15 cellular contexts compared by ENCODE assay signal in the genomic region with DNA sequence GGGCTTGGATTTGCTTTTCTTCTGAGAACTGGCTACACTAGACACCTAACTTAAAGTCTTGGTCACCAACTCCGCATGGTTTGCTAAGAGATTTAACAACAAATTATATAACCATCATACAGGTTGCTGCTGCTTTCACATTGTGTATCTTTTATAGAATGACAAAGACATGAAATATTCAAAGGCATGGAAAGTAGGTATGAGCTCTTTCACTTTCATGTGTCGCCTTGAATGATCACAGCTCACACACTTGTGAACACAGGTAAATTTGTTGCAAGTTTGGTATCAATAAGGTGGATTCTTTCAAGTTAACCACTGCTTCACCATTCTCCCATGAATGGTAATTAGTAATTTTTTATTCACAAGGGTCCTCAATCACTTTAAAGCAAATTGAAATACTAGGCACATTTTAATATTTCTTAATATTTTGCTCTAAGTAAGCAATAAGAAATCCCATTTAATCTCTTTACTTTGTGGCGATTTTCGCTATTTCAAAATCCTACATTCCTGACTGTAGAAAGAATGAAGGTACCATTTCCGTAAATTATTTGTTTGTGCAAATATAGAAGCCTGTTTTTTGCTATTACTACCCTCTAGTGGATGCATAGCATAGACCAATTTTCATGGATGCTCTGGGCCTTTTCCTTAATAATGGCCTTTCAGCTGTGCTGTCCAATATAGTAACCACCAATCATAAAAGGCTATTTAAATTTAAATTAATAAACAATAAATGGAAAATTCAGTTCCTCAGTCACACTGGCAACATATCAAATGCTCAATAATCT. TPM values are rescaled to one million over a fixed set of nuclear protein-coding genes. Genes with fewer than 3 reads are reported as not detected.
A peak's percentile ranks its signal among the peaks of the same experiment; 100 is the strongest.
DNase-seq lines count a peak whose midpoint lies in the region; ATAC-seq and TF ChIP-seq lines count a peak whose summit lies in the region.
"Had no signal": no experiment of that assay in that cellular context is flagged by ENCODE, and none has a peak within 500 bp of the region (broad histone marks: within the 10 kb centered on the region; RNA-seq: fewer than 3 reads in every experiment).

No MANE protein-coding gene starts in this region.

- DNase-seq in HT-29 (ENCODE audit: low spot score), result peak; percentile 25
- DNase-seq in brain microvascular endothelial cell, result no peak
- DNase-seq in NCI-H510A treated with DMSO at 0.1 percent for 48 hours (lab: John Stamatoyannopoulos, UW), result no peak
- DNase-seq in caudate nucleus (lab: John Stamatoyannopoulos, UW), result no peak
- DNase-seq: activated naive CD4-positive, alpha-beta T cell treated with anti-CD3 and anti-CD28 coated beads, Interleukin-2, amount 10 ng/mL, durations not matched to agents 7 days and 5 days; DMS79 treated with DMSO at 0.1 percent for 48 hours; head of caudate nucleus; occipital lobe; stimulated activated CD4-positive, alpha-beta T cell treated with anti-CD3 and anti-CD28 coated beads, Interleukin-2, amount 100 ng/mL, for 24 hours; stimulated activated naive CD8-positive, alpha-beta T cell treated with anti-CD3 and anti-CD28 coated beads, Interleukin-15, Interleukin-2, amounts not matched to agents 100 U/mL and 50 U/mL, for 24 hours; T-helper 1 cell had no signal

- H3K9me3 Mint-ChIP-seq in nephron, result no peaks in the 10 kb centered on the region
- H3K9me3 Mint-ChIP-seq: activated naive CD4-positive, alpha-beta T cell treated with anti-CD3 and anti-CD28 coated beads, Interleukin-2, amount 10 ng/mL, durations not matched to agents 7 days and 5 days had no signal

- H3K36me3 ChIP-seq in brain microvascular endothelial cell (replicated peaks), result no peaks in the 10 kb centered on the region

- H3K36me3 Mint-ChIP-seq in nephron (ENCODE audit: low read depth), result no peaks in the 10 kb centered on the region
- H3K36me3 Mint-ChIP-seq: activated naive CD4-positive, alpha-beta T cell treated with anti-CD3 and anti-CD28 coated beads, Interleukin-2, amount 10 ng/mL, durations not matched to agents 7 days and 5 days had no signal

- in situ Hi-C loops in brain microvascular endothelial cell (cut with HindIII; ENCODE audit: low pct_ligation_motif_present, low sequenced_read_pairs), result no loop called here

- H3K4me3 Mint-ChIP-seq in nephron, result no peak overlapping the region
- H3K4me3 Mint-ChIP-seq: activated naive CD4-positive, alpha-beta T cell treated with anti-CD3 and anti-CD28 coated beads, Interleukin-2, amount 10 ng/mL, durations not matched to agents 7 days and 5 days had no signal

- H3K4me3 ChIP-seq in brain microvascular endothelial cell (ENCODE audit: low read depth, low read length), result no peak overlapping the region

- no peak overlapping the region for H3K27ac Mint-ChIP-seq in nephron
- H3K27ac Mint-ChIP-seq: activated naive CD4-positive, alpha-beta T cell treated with anti-CD3 and anti-CD28 coated beads, Interleukin-2, amount 10 ng/mL, durations not matched to agents 7 days and 5 days had no signal

- no peak for ATAC-seq in GM19395 (IDR thresholded peaks at IDR 0.05; ENCODE audit: unreplicated experiment)
- ATAC-seq: stimulated activated naive CD8-positive, alpha-beta T cell treated with anti-CD3 and anti-CD28 coated beads, Interleukin-15, Interleukin-2, amounts not matched to agents 100 U/mL and 50 U/mL, for 24 hours had no signal

- no peaks in the 10 kb centered on the region for H3K27me3 ChIP-seq in brain microvascular endothelial cell (replicated peaks)

- no peaks in the 10 kb centered on the region for H3K27me3 Mint-ChIP-seq in nephron (ENCODE audit: low read depth)
- H3K27me3 Mint-ChIP-seq: activated naive CD4-positive, alpha-beta T cell treated with anti-CD3 and anti-CD28 coated beads, Interleukin-2, amount 10 ng/mL, durations not matched to agents 7 days and 5 days had no signal

- peaks cover 8% of the 10 kb centered on the region for H3K4me1 Mint-ChIP-seq in nephron
- H3K4me1 Mint-ChIP-seq: activated naive CD4-positive, alpha-beta T cell treated with anti-CD3 and anti-CD28 coated beads, Interleukin-2, amount 10 ng/mL, durations not matched to agents 7 days and 5 days had no signal

- H3K27ac ChIP-seq in C4-2B (no peak overlapping the region), brain microvascular endothelial cell (no peak overlapping the region), caudate nucleus (ENCODE audit: low read depth, low read length) (no peak overlapping the region)

- TF ChIP-seq CTCF in C4-2B (conservative IDR thresholded peaks at IDR 0.05) (peak; percentile 47), brain microvascular endothelial cell (IDR thresholded peaks at IDR 0.05; ENCODE audit: low read depth, low read length, missing control alignments) (peak; percentile 28), nephron (IDR thresholded peaks at IDR 0.05; ENCODE audit: unreplicated experiment in 3 of 3) (peak; percentile 27 to 40 (median 34))

RNA-seq across cellular contexts. Expression of a gene that starts 45.5 kb away (rescaled TPM):
- total RNA-seq in HT-29 (2014; rRNA removed; shearing (Covaris generic)), result 3.5 and 11.8 TPM in 2 replicates
- total RNA-seq: dermis microvascular lymphatic vessel endothelial cell had no signal
